ENCODE assay signal across 20 cellular contexts in the genomic region with DNA sequence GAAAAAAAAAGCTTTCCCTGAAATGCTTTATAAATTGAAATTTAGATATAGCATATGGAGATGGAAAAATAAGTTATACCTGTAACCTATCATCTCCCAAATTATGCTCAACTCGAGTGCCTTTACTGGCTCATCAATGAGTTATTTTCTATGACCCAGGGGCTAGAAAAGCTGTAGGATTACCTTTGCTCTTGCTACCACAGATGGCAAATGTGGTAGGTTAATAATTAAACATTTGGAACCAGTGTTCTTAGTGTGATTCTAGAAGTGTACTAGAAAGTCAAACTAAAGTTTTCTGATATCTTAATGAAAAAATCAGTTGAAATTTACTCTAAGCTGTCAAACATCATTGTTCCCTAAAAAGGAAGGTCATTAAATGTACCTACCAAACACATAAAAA. TPM values are rescaled to one million over a fixed set of nuclear protein-coding genes. Genes with fewer than 3 reads are reported as not detected.
DNase-seq lines count a peak whose midpoint lies in the region; ATAC-seq, FAIRE-seq and TF ChIP-seq lines count a peak whose summit lies in the region.
"Had no signal": no experiment of that assay in that cellular context is flagged by ENCODE, and none has a peak within 500 bp of the region (broad histone marks: within the 10 kb centered on the region; RNA-seq: fewer than 3 reads in every experiment).

No MANE protein-coding gene starts in this region.

- TF ChIP-seq CTCF in pancreas (IDR thresholded peaks at IDR 0.05) (no peak), breast epithelium (IDR thresholded peaks at IDR 0.05) (no peak), D721Med (IDR thresholded peaks at IDR 0.05; ENCODE audit: insufficient read depth, missing control alignments) (no peak)

- intact Hi-C loops in pancreas (cut with DNase I): no loop called here
- intact Hi-C loops in breast epithelium (cut with DNase I; ENCODE audit: low total_unique reads): no loop called here

- peak; percentile 60 for ATAC-seq in HG03354 (IDR thresholded peaks at IDR 0.05; ENCODE audit: poor library complexity, severe bottlenecking, unreplicated experiment)
- ATAC-seq in pancreas: peak in 3 of 4 donors; percentile 59 to 88 (median 79)
- ATAC-seq: Panc1 had no signal

- H3K27me3 ChIP-seq in pancreas (no peaks in the 10 kb centered on the region), breast epithelium (no peaks in the 10 kb centered on the region)
- H3K27me3 ChIP-seq: BE2C had no signal

- H3K36me3 ChIP-seq in pancreas: peaks cover 0 to 7% (median 3%) of the 10 kb centered on the region in 3 donors
- peaks cover 8% of the 10 kb centered on the region for H3K36me3 ChIP-seq in breast epithelium

- no peak for FAIRE-seq in pancreas (lab: Jason Lieb, UNC)
- no peak for FAIRE-seq in D721Med (lab: Jason Lieb, UNC)

- H3K4me3 ChIP-seq in pancreas: no peak overlapping the region
- H3K4me3 ChIP-seq in breast epithelium: no peak overlapping the region
- H3K4me3 ChIP-seq: GM23248 had no signal

- peaks cover 0 to 14% (median 4%) of the 10 kb centered on the region in 3 donors for H3K4me1 ChIP-seq in pancreas
- no peaks in the 10 kb centered on the region for H3K4me1 ChIP-seq in breast epithelium
- H3K4me1 ChIP-seq: BE2C had no signal

- DNase-seq in DMS53 (lab: John Stamatoyannopoulos, UW) (peak; percentile 62), kidney tubule cell (ENCODE audit: low spot score) (peak; percentile 54), pancreas (no peak), breast epithelium (ENCODE audit: low spot score in 2 of 2) (no peak), D721Med (ENCODE audit: insufficient read length, low spot score) (no peak), NCI-H774 (lab: John Stamatoyannopoulos, UW) (no peak), kidney glomerular epithelial cell (lab: John Stamatoyannopoulos, UW) (no peak)
- DNase-seq: BE2C; CD4-positive, alpha-beta memory T cell; GM23248; KG1; NCI-H1092 treated with DMSO at 0.1 percent for 48 hours; NCI-H1694; NCI-H446; NCI-H748 treated with DMSO at 0.1 percent for 48 hours; Right ventricle myocardium superior; SK-N-SH had no signal

- H3K27ac ChIP-seq in pancreas (no peak overlapping the region), breast epithelium (no peak overlapping the region)
- H3K27ac ChIP-seq: GM23248 had no signal

- TF ChIP-seq POLR2A in breast epithelium (IDR thresholded peaks at IDR 0.05): no peak

- H3K9me3 ChIP-seq in pancreas (no peaks in the 10 kb centered on the region), breast epithelium (no peaks in the 10 kb centered on the region)
- H3K9me3 ChIP-seq: BE2C, SK-N-SH had no signal

- 0 to 1% methylated on average over 1 of the region's 1 CpG for WGBS in pancreas, 2 donors

RNA-seq across cellular contexts. Expression of a gene that starts 22.5 kb away (rescaled TPM):
- 10 to 100 TPM in 1 of 6 donors, 1 to 10 TPM in 5; 6.6 to 12.9 (median 7.4) TPM for total RNA-seq in pancreas
- 1 to 10 TPM; 4.8 to 7.0 TPM for polyA plus RNA-seq in pancreas
- 10 to 100 TPM; 19.7 to 28.4 (median 19.7) TPM for total RNA-seq in breast epithelium

RNA-seq across cellular contexts. Expression of a gene that starts 48.1 kb away (rescaled TPM):
- total RNA-seq in pancreas: under 1 TPM in 3 of 6 donors, not detected in 3; 0.09 to 0.35 (median 0.31) TPM
- polyA plus RNA-seq in pancreas: under 1 TPM; 0.11 to 0.12 TPM
- total RNA-seq in breast epithelium: 1 to 10 TPM in 2 of 3 donors, under 1 TPM in 1; 0.33 to 4.6 (median 2.2) TPM
- total RNA-seq: CD4-positive, alpha-beta memory T cell; MCF 10A had no signal
- polyA plus RNA-seq: CD4-positive, alpha-beta memory T cell had no signal

RNA-seq across cellular contexts. Expression of a gene that starts 59.8 kb away (rescaled TPM):
- under 1 TPM in 2 of 6 donors, not detected in 4; 0.06 to 0.19 TPM for total RNA-seq in pancreas
- under 1 TPM in 1 of 2 donors, not detected in 1; 0.09 TPM for polyA plus RNA-seq in pancreas
- under 1 TPM in 2 of 3 donors, not detected in 1; 0.16 to 0.29 TPM for total RNA-seq in breast epithelium
- total RNA-seq: CD4-positive, alpha-beta memory T cell; MCF 10A; Right ventricle myocardium superior had no signal
- polyA plus RNA-seq: CD4-positive, alpha-beta memory T cell had no signal

Comparison
In these comparisons a context has a peak if more than half of its experiments do, and no peak if none do; other contexts are left out.
1. DNase-seq: peak in DMS53 (single experiment) and kidney tubule cell (single experiment); none in pancreas (0 of 6), breast epithelium (0 of 2), D721Med (single experiment), NCI-H774 (single experiment) and kidney glomerular epithelial cell (single experiment).